Comparison of ENCODE assay signal across 10 cellular contexts in the genomic region with DNA sequence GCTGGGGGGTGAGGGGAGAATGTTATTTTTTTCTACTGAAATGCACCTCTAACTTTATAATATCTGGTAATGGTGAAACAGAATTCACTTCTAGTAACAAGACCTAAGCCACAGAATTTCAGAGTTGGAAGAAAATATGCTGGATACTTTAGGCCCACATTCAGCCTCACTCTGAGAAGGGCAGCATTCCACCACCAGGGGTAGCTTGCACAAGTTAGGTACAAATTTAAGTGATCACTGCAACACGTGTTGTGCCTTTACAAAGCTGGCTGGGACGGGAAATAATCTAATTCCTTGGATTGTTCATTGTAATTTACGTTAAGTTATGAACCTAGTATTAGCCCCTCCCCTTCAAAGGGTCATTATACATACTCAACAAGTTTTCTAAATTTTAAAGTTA.
DNase-seq lines count a peak whose midpoint lies in the region; ATAC-seq and TF ChIP-seq lines count a peak whose summit lies in the region.
"Had no signal": no experiment of that assay in that cellular context is flagged by ENCODE, and none has a peak within 500 bp of the region (broad histone marks: within the 10 kb centered on the region; RNA-seq: fewer than 3 reads in every experiment).

No MANE protein-coding gene starts in this region.

- H3K27ac Mint-ChIP-seq in H9 = no peak overlapping the region; a peak in 1 of 7 replicates
- H3K27ac Mint-ChIP-seq in activated CD8-positive, alpha-beta T cell treated with anti-CD3 and anti-CD28 coated beads for 36 hours = no peak overlapping the region

- TF ChIP-seq POLR2A in stomach (IDR thresholded peaks at IDR 0.05) = no peak

- WGBS in H9 (ENCODE audit: extremely low coverage, insufficient read length, low lambda C conversion rate) = no CpG with 5 or more reads among the region's 3 CpGs
- WGBS in stomach, 5 donors = 79 to 89% (median 84%) methylated on average over 3 of the region's 3 CpGs

- H3K4me3 ChIP-seq in AG04450 (ENCODE audit: low read depth, low read length) = no peak overlapping the region
- no peak overlapping the region for H3K4me3 ChIP-seq in astrocyte of the cerebellum (ENCODE audit: low read depth, low read length)
- H3K4me3 ChIP-seq in stomach = no peak overlapping the region

- no peaks in the 10 kb centered on the region for H3K79me1 ChIP-seq in H9 (ENCODE audit: insufficient read depth, low read depth, low read length, poor library complexity, severe bottlenecking)

- CTCF ChIA-PET in AG04450 (lab: Charles Lee) = interaction anchor here (0.6 to 8.4 kb wide), 6 partner anchors 36 to 461 kb away, joined by 3 to 93 read pairs (median 4); a partner anchor contains a TSS
- CTCF ChIA-PET in activated CD8-positive, alpha-beta T cell treated with anti-CD3 and anti-CD28 coated beads for 36 hours (lab: Charles Lee) = interaction anchor here (1.1 to 4.8 kb wide), 6 partner anchors 18 to 191 kb away, joined by 3 to 27 read pairs (median 4); no protein-coding TSS in a partner anchor

- POLR2A ChIA-PET in AG04450 (lab: Yijun Ruan, JAX) = no interaction called here
- POLR2A ChIA-PET in activated CD8-positive, alpha-beta T cell treated with anti-CD3 and anti-CD28 coated beads for 36 hours (lab: Charles Lee) = no interaction called here

- no peak overlapping the region for H4K5ac ChIP-seq in H9 (ENCODE audit: insufficient read length, low read depth, low read length)

- H3K4me1 ChIP-seq in H9 (ENCODE audit: insufficient read depth, low read length) (no peaks in the 10 kb centered on the region), stomach (peaks cover 0 to 35% (median 19%) of the 10 kb centered on the region in 4 donors)

- H3K36me3 ChIP-seq in stomach = no peaks in the 10 kb centered on the region

- H3K27ac ChIP-seq in AG04450 (ENCODE audit: low read depth, low read length) = no peak overlapping the region
- no peak overlapping the region for H3K27ac ChIP-seq in H9 (ENCODE audit: insufficient read length, low read depth, low read length)
- H3K27ac ChIP-seq in stomach = no peak overlapping the region

- H3K9me3 ChIP-seq in AG04450 (ENCODE audit: control insufficient read depth, insufficient read depth, low read length) (no peaks in the 10 kb centered on the region), H9 (ENCODE audit: control insufficient read depth, low read depth, low read length) (no peaks in the 10 kb centered on the region), stomach (no peaks in the 10 kb centered on the region)

- H3K56ac ChIP-seq in H9 (ENCODE audit: insufficient read length, low read depth, low read length) = no peak overlapping the region

- in situ Hi-C loops in astrocyte of the cerebellum (cut with HindIII; ENCODE audit: low sequenced_read_pairs) = loop anchor here (25.0 kb wide), 1 partner anchor 463 kb away; no protein-coding TSS in a partner anchor

- H4K8ac ChIP-seq in H9 (replicated peaks; ENCODE audit: insufficient read length, low read depth, low read length) = no peak overlapping the region

- intact Hi-C loops in activated CD8-positive, alpha-beta T cell treated with anti-CD3 and anti-CD28 coated beads for 36 hours (cut with micrococcal nuclease) = loop anchor here (5.0 to 10.0 kb wide), 2 partner anchors 187 to 265 kb away; no protein-coding TSS in a partner anchor
- intact Hi-C loops in stomach (cut with DNase I; ENCODE audit: low total_unique reads) = loop anchor here (10.0 kb wide), 1 partner anchor 245 kb away; no protein-coding TSS in a partner anchor

- no peak for ATAC-seq in activated CD8-positive, alpha-beta T cell treated with anti-CD3 and anti-CD28 coated beads for 36 hours
- ATAC-seq: left colon had no signal

- no peak overlapping the region for H2AFZ ChIP-seq in H9 (ENCODE audit: low read length)

- no peaks in the 10 kb centered on the region for H3K23me2 ChIP-seq in H9 (ENCODE audit: insufficient read length, low read depth, low read length, poor library complexity, severe bottlenecking)

- H2BK15ac ChIP-seq in H9 (ENCODE audit: low read depth, low read length) = no peak overlapping the region

- no peak overlapping the region for H3K4me3 Mint-ChIP-seq in H9
- H3K4me3 Mint-ChIP-seq in activated CD8-positive, alpha-beta T cell treated with anti-CD3 and anti-CD28 coated beads for 36 hours = no peak overlapping the region

- TF ChIP-seq EP300 in stomach (IDR thresholded peaks at IDR 0.05) = no peak

- peaks cover 10 to 13% of the 10 kb centered on the region in 2 experiments for H3K4me1 Mint-ChIP-seq in H9
- peaks cover 3% of the 10 kb centered on the region for H3K4me1 Mint-ChIP-seq in activated CD8-positive, alpha-beta T cell treated with anti-CD3 and anti-CD28 coated beads for 36 hours (ENCODE audit: low read depth)

- H3K27me3 ChIP-seq in AG04450 (ENCODE audit: control insufficient read depth, insufficient read depth, low read length) = no peaks in the 10 kb centered on the region
- H3K27me3 ChIP-seq in H9 (ENCODE audit: insufficient read depth, low read length) = no peaks in the 10 kb centered on the region
- H3K27me3 ChIP-seq in stomach = no peaks in the 10 kb centered on the region

- H2AK5ac ChIP-seq in H9 (ENCODE audit: insufficient read length, low read length) = no peak overlapping the region

- H2BK20ac ChIP-seq in H9 (ENCODE audit: low read depth, low read length, poor library complexity, severe bottlenecking) = no peak overlapping the region

- no peak overlapping the region for H2BK5ac ChIP-seq in H9 (ENCODE audit: insufficient read length, low read length)

- peaks cover 2 to 3% (median 3%) of the 10 kb centered on the region in 3 experiments; a peak in 3 of 7 replicates for H3K36me3 Mint-ChIP-seq in H9 (ENCODE audit: insufficient read depth in 1 of 3, low read depth in 3 of 3)
- H3K36me3 Mint-ChIP-seq in activated CD8-positive, alpha-beta T cell treated with anti-CD3 and anti-CD28 coated beads for 36 hours (ENCODE audit: low read depth) = no peaks in the 10 kb centered on the region

- no peak overlapping the region for H3T11ph ChIP-seq in H9 (ENCODE audit: low read length)

- H3K4ac ChIP-seq in H9 (ENCODE audit: low read depth, low read length) = no peak overlapping the region

- no peak overlapping the region for H3K18ac ChIP-seq in H9 (ENCODE audit: insufficient read length, low read depth, low read length)

- H3K79me2 ChIP-seq in H9 (ENCODE audit: insufficient read depth, low read length) = no peaks in the 10 kb centered on the region

- no peak overlapping the region for H3K14ac ChIP-seq in H9 (ENCODE audit: insufficient read depth, low read length)

- TF ChIP-seq CTCF in AG04450 (IDR thresholded peaks at IDR 0.05; ENCODE audit: low read depth, low read length) (peak; percentile 50), H9 (conservative IDR thresholded peaks at IDR 0.05) (peak; percentile 66), astrocyte of the cerebellum (IDR thresholded peaks at IDR 0.05; ENCODE audit: low read depth, low read length, missing control alignments) (peak; percentile 65), stomach (IDR thresholded peaks at IDR 0.05) (no peak)
- no peak for TF ChIP-seq CTCF in activated CD8-positive, alpha-beta T cell treated with anti-CD3 and anti-CD28 coated beads for 36 hours (IDR thresholded peaks at IDR 0.05)

- H3K4me2 ChIP-seq in H9 (ENCODE audit: insufficient read depth, insufficient read length, low read length) = no peak overlapping the region

- H2BK12ac ChIP-seq in H9 (ENCODE audit: insufficient read length, low read depth, low read length) = no peak overlapping the region

- H2BK120ac ChIP-seq in H9 (ENCODE audit: low read depth, low read length, poor library complexity, severe bottlenecking) = no peak overlapping the region

- H3K9ac ChIP-seq in H9 (ENCODE audit: extremely low read depth, insufficient read length, low read length) = no peak overlapping the region

- no peaks in the 10 kb centered on the region for H3K27me3 Mint-ChIP-seq in H9 (ENCODE audit: low read depth)
- H3K27me3 Mint-ChIP-seq in activated CD8-positive, alpha-beta T cell treated with anti-CD3 and anti-CD28 coated beads for 36 hours = no peaks in the 10 kb centered on the region

- H3K9me3 Mint-ChIP-seq in H9 = peaks cover 0 to 2% of the 10 kb centered on the region in 2 experiments; a peak in 2 of 5 replicates
- no peaks in the 10 kb centered on the region for H3K9me3 Mint-ChIP-seq in activated CD8-positive, alpha-beta T cell treated with anti-CD3 and anti-CD28 coated beads for 36 hours

- H3K23ac ChIP-seq in H9 (ENCODE audit: insufficient read length, low read depth, low read length) = no peak overlapping the region

- DNase-seq in AG04450 (ENCODE audit: low read depth, low spot score) (no peak), H9 (no peak), astrocyte of the cerebellum (ENCODE audit: low read depth) (no peak), iris pigment epithelial cell (ENCODE audit: low read depth) (peak; percentile 72), occipital lobe (lab: John Stamatoyannopoulos, UW) (no peak), amygdala (lab: John Stamatoyannopoulos, UW) (no peak), stomach (no peak)
- DNase-seq in activated CD8-positive, alpha-beta T cell treated with anti-CD3 and anti-CD28 coated beads for 36 hours = no peak
- DNase-seq: activated T-cell treated with anti-CD3 and anti-CD28 coated beads for 4 hours, left colon had no signal

- H4K20me1 ChIP-seq in H9 (ENCODE audit: control insufficient read depth, insufficient read depth, insufficient read length) = no peaks in the 10 kb centered on the region

- no peak overlapping the region for H4K91ac ChIP-seq in H9 (ENCODE audit: insufficient read length, low read depth, low read length)

Comparison
In these comparisons a context has a peak if more than half of its experiments do, and no peak if none do; other contexts are left out.
1. CTCF ChIP-seq: peak in AG04450 (single experiment), H9 (single experiment) and astrocyte of the cerebellum (single experiment); none in activated CD8-positive, alpha-beta T cell treated with anti-CD3 and anti-CD28 coated beads for 36 hours (single experiment) and stomach (0 of 7).